ENCODE assay signal across 1 cellular context in genomic region chr1:218284917-218285635, GRCh38.
TF ChIP-seq lines count a peak whose summit lies in the region.

Gene RRP15 (plus strand): TSS chr1:218285293. CDS start chr1:218285317, 24 bp downstream.

TF ChIP-seq in K562, 482 proteins besides CTCF, POLR2A, EP300 and RAD21 (continued from another document and continues in another):
- peak; percentile 99 for TF ChIP-seq NCOA1 (IDR thresholded peaks at IDR 0.05; ENCODE audit: low read depth)
- TF ChIP-seq ZNF212 (CRISPR knock-in tag; IDR thresholded peaks at IDR 0.05), result peak; percentile 19; the same call in 1 of the 2 replicates
- peak; percentile 98 for TF ChIP-seq TBP (optimal IDR thresholded peaks at IDR 0.05; ENCODE audit: low read depth, low read length)
- TF ChIP-seq TARDBP (IDR thresholded peaks at IDR 0.05), result 0 out of 2 replicates have a peak, but pooled peaks have one; percentile 39
- TF ChIP-seq BDP1 (IDR thresholded peaks at IDR 0.05; ENCODE audit: insufficient read depth, insufficient read length), result no peak
- TF ChIP-seq NR2C1 (IDR thresholded peaks at IDR 0.05), result peak; percentile 53
- TF ChIP-seq NR2C1 (tag; IDR thresholded peaks at IDR 0.05), result peak; percentile 70
- TF ChIP-seq CBFA2T3 (IDR thresholded peaks at IDR 0.05), result no peak
- no peak; the same call in 1 of the 2 replicates for TF ChIP-seq AFF4 (CRISPR knock-in tag; IDR thresholded peaks at IDR 0.05)
- no peak for TF ChIP-seq RFX7 (CRISPR knock-in tag; IDR thresholded peaks at IDR 0.05)
- peak; percentile 49 to 70; a peak in 2 of 4 replicates for TF ChIP-seq SRF (CRISPR knock-in tag; IDR thresholded peaks at IDR 0.05)
- TF ChIP-seq CHD2 (IDR thresholded peaks at IDR 0.05; ENCODE audit: low read depth, low read length), result no peak; the same call in 1 of the 2 replicates
- no peak for TF ChIP-seq SRSF1 (IDR thresholded peaks at IDR 0.05; ENCODE audit: low read depth, low read length)
- no peak for TF ChIP-seq ZNF232 (CRISPR knock-in tag; IDR thresholded peaks at IDR 0.05)
- TF ChIP-seq ARHGAP35 (IDR thresholded peaks at IDR 0.05; ENCODE audit: partially characterized antibody), result no peak
- peak; percentile 73 for TF ChIP-seq ATF7 (IDR thresholded peaks at IDR 0.05)
- no peak for TF ChIP-seq BRD9 (IDR thresholded peaks at IDR 0.05; ENCODE audit: low read depth, partially characterized antibody)
- TF ChIP-seq NCOR1 (IDR thresholded peaks at IDR 0.05), result peak; percentile 44; the same call in 1 of the 2 replicates
- no peak for TF ChIP-seq HDAC6 (IDR thresholded peaks at IDR 0.05; ENCODE audit: low read depth, low read length)
- peak; percentile 54 to 71; a peak in 3 of 4 replicates for TF ChIP-seq SIX5 (IDR thresholded peaks at IDR 0.05; ENCODE audit: borderline replicate concordance in 1 of 2, insufficient read depth in 1 of 2, low read depth in 1 of 2, low read length in 2 of 2)
- TF ChIP-seq PRDM10 (IDR thresholded peaks at IDR 0.05; ENCODE audit: partially characterized antibody), result peak; percentile 49
- 0 out of 2 replicates have a peak, but pooled peaks have one; percentile 21 for TF ChIP-seq ATF6 (CRISPR knock-in tag; IDR thresholded peaks at IDR 0.05)
- peak; percentile 99 for TF ChIP-seq SIN3B (IDR thresholded peaks at IDR 0.05; ENCODE audit: low read depth)
- peak; percentile 74 for TF ChIP-seq ELF2 (CRISPR knock-in tag; IDR thresholded peaks at IDR 0.05)
- no peak for TF ChIP-seq PPARD (CRISPR knock-in tag; IDR thresholded peaks at IDR 0.05)
- no peak for TF ChIP-seq NCOA4 (IDR thresholded peaks at IDR 0.05; ENCODE audit: partially characterized antibody)
- TF ChIP-seq FOXK2 (conservative IDR thresholded peaks at IDR 0.05 in 1 of 2, IDR thresholded peaks at IDR 0.05 in 1 of 2; ENCODE audit: low read depth in 2 of 2), result peak; percentile 79 to 84
- TF ChIP-seq SMARCA4 (IDR thresholded peaks at IDR 0.05), result no peak
- TF ChIP-seq COPS2 (conservative IDR thresholded peaks at IDR 0.05), result no peak
- peak; percentile 90 for TF ChIP-seq RBBP5 (IDR thresholded peaks at IDR 0.05; ENCODE audit: borderline replicate concordance, insufficient read depth, low read length, poor library complexity, severe bottlenecking)
- TF ChIP-seq ATF4 (CRISPR knock-in tag; IDR thresholded peaks at IDR 0.05), result no peak
- peak; percentile 55; the same call in 1 of the 2 replicates for TF ChIP-seq CREB3L1 (IDR thresholded peaks at IDR 0.05; ENCODE audit: borderline replicate concordance, low read depth)
- no peak for TF ChIP-seq EWSR1 (IDR thresholded peaks at IDR 0.05; ENCODE audit: borderline replicate concordance, low read depth, partially characterized antibody)
- no peak for TF ChIP-seq CHD4 (IDR thresholded peaks at IDR 0.05; ENCODE audit: insufficient read depth, insufficient replicate concordance, low read depth, low read length, poor library complexity, severe bottlenecking)
- no peak; the same call in 1 of the 2 replicates for TF ChIP-seq GTF2F1 (IDR thresholded peaks at IDR 0.05; ENCODE audit: low read depth, low read length)
- TF ChIP-seq SRSF3 (IDR thresholded peaks at IDR 0.05; ENCODE audit: insufficient read depth, low read length), result no peak
- TF ChIP-seq THRAP3 (IDR thresholded peaks at IDR 0.05; ENCODE audit: borderline replicate concordance), result no peak
- 0 out of 2 replicates have a peak, but pooled peaks have one; percentile 31 for TF ChIP-seq TCF7L2 (IDR thresholded peaks at IDR 0.05; ENCODE audit: low read depth, low read length)
- no peak for TF ChIP-seq PHTF2 (CRISPR knock-in tag; IDR thresholded peaks at IDR 0.05)
- 0 out of 2 replicates have a peak, but pooled peaks have one; percentile 39 for TF ChIP-seq RUNX1 (IDR thresholded peaks at IDR 0.05; ENCODE audit: low read depth)
- peak; percentile 88 for TF ChIP-seq RB1 (IDR thresholded peaks at IDR 0.05; ENCODE audit: low read depth)
- peak in 1 of 2 experiments; percentile 94; a peak in 2 of 4 replicates for TF ChIP-seq KDM4B (IDR thresholded peaks at IDR 0.05; ENCODE audit: borderline replicate concordance in 2 of 2, low read depth in 1 of 2)
- peak; percentile 99 to 100 for TF ChIP-seq SIN3A (IDR thresholded peaks at IDR 0.05; ENCODE audit: borderline replicate concordance in 2 of 2, control insufficient read depth in 1 of 2, low read depth in 2 of 2, low read length in 2 of 2)
- no peak for TF ChIP-seq ZNF3 (CRISPR knock-in tag; IDR thresholded peaks at IDR 0.05)
- peak; percentile 86 for TF ChIP-seq TFAP4 (CRISPR knock-in tag; IDR thresholded peaks at IDR 0.05; ENCODE audit: borderline replicate concordance)
- TF ChIP-seq HSF4 (CRISPR knock-in tag; IDR thresholded peaks at IDR 0.05; ENCODE audit: borderline replicate concordance), result 0 out of 2 replicates have a peak, but pooled peaks have one; percentile 53
- no peak; the same call in 1 of the 2 replicates for TF ChIP-seq ZBTB2 (IDR thresholded peaks at IDR 0.05)
- peak in 1 of 2 experiments; percentile 45; a peak in 1 of 4 replicates for TF ChIP-seq TBL1XR1 (IDR thresholded peaks at IDR 0.05; ENCODE audit: low read length in 2 of 2)
- peak; percentile 62 to 91; a peak in 2 of 4 replicates for TF ChIP-seq TEAD1 (CRISPR knock-in tag; IDR thresholded peaks at IDR 0.05)
- peak; percentile 100 for TF ChIP-seq GABPB1 (CRISPR knock-in tag; IDR thresholded peaks at IDR 0.05)
- TF ChIP-seq CBX1 (IDR thresholded peaks at IDR 0.05; ENCODE audit: low read depth), result peak; percentile 87; the same call in 1 of the 2 replicates
- no peak for TF ChIP-seq MAFK (IDR thresholded peaks at IDR 0.05; ENCODE audit: low read length)
- TF ChIP-seq ZNF740 (CRISPR knock-in tag; IDR thresholded peaks at IDR 0.05), result peak; percentile 64; the same call in 1 of the 2 replicates
- no peak for TF ChIP-seq ZNF740 (tag; IDR thresholded peaks at IDR 0.05)
- no peak for TF ChIP-seq ZNF717 (CRISPR knock-in tag; IDR thresholded peaks at IDR 0.05)
- TF ChIP-seq TFAM (CRISPR knock-in tag; conservative IDR thresholded peaks at IDR 0.05), result no peak
- peak; percentile 78 for TF ChIP-seq MTA1 (IDR thresholded peaks at IDR 0.05; ENCODE audit: borderline replicate concordance)
- no peak for TF ChIP-seq SNAPC5 (CRISPR knock-in tag; IDR thresholded peaks at IDR 0.05)
- no peak for TF ChIP-seq HOXB6 (CRISPR knock-in tag; IDR thresholded peaks at IDR 0.05; ENCODE audit: borderline replicate concordance)
